In the genomic region with DNA sequence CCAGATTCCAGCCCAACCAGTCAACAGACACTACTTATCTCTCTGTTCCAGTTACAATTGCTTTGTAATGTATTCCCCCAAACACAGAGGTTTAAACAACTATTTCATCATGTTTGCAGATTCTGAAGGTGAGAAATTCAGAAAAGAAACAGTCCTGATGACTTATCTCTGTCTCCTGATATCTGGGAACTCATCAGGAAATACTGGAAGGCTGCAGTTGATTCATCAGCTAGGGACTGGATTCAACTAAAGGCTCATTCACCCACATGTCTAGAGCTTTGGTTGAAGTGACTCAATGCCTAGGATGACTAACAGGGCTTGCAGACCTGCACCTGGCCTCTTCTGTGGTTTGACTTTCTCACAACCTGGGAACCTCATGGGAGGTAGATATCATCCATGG, we compare ENCODE assay signal across 13 cellular contexts. TPM values are rescaled to one million over a fixed set of nuclear protein-coding genes. Genes with fewer than 3 reads are reported as not detected.
DNase-seq lines count a peak whose midpoint lies in the region; ATAC-seq and TF ChIP-seq lines count a peak whose summit lies in the region.
"Had no signal": no experiment of that assay in that cellular context is flagged by ENCODE, and none has a peak within 500 bp of the region (broad histone marks: within the 10 kb centered on the region; RNA-seq: fewer than 3 reads in every experiment).

No MANE protein-coding gene starts in this region.

- H3K4me3 Mint-ChIP-seq in activated naive CD8-positive, alpha-beta T cell treated with anti-CD3 and anti-CD28 coated beads, Interleukin-2, amount 50 U/mL, for 24 hours, result no peak overlapping the region
- no peak overlapping the region for H3K4me3 Mint-ChIP-seq in activated naive CD8-positive, alpha-beta T cell treated with anti-CD3 and anti-CD28 coated beads for 36 hours
- no peak overlapping the region for H3K4me3 Mint-ChIP-seq in stimulated activated effector memory CD8-positive, alpha-beta T cell treated with anti-CD3 and anti-CD28 coated beads, Interleukin-12 subunit alpha, Interleukin-12 subunit beta, amount 100 ng/mL, for 72 hours
- H3K4me3 Mint-ChIP-seq: activated CD8-positive, alpha-beta memory T cell treated with anti-CD3 and anti-CD28 coated beads, Interleukin-2, amount 10 ng/mL, durations not matched to agents 7 days and 5 days; naive thymus-derived CD8-positive, alpha-beta T cell; type B pancreatic cell had no signal

- no peak for DNase-seq in activated naive CD8-positive, alpha-beta T cell treated with anti-CD3 and anti-CD28 coated beads, Interleukin-2, amount 50 U/mL, for 24 hours
- DNase-seq in activated naive CD8-positive, alpha-beta T cell treated with anti-CD3 and anti-CD28 coated beads for 36 hours, result no peak
- DNase-seq in fibroblast of mammary gland (ENCODE audit: low read depth) (peak; percentile 99), SK-N-DZ (ENCODE audit: low spot score) (no peak)
- no peak for DNase-seq in stimulated activated effector memory CD8-positive, alpha-beta T cell treated with anti-CD3 and anti-CD28 coated beads, Interleukin-12 subunit alpha, Interleukin-12 subunit beta, amount 100 ng/mL, for 72 hours (ENCODE audit: low spot score in 2 of 2)
- DNase-seq: activated CD8-positive, alpha-beta memory T cell treated with anti-CD3 and anti-CD28 coated beads, Interleukin-2, amount 10 ng/mL, durations not matched to agents 7 days and 5 days; anterior cingulate cortex; naive thymus-derived CD8-positive, alpha-beta T cell; NCI-H187 treated with DMSO at 0.1 percent for 48 hours had no signal

- peak; percentile 52 for ATAC-seq in activated naive CD8-positive, alpha-beta T cell treated with anti-CD3 and anti-CD28 coated beads, Interleukin-2, amount 50 U/mL, for 24 hours
- ATAC-seq in stimulated activated effector memory CD8-positive, alpha-beta T cell treated with anti-CD3 and anti-CD28 coated beads, Interleukin-12 subunit alpha, Interleukin-12 subunit beta, amount 100 ng/mL, for 72 hours, result peak; percentile 68
- ATAC-seq in GM19463 (IDR thresholded peaks at IDR 0.05; ENCODE audit: unreplicated experiment) (no peak), HG02798 (IDR thresholded peaks at IDR 0.05; ENCODE audit: poor library complexity, unreplicated experiment) (no peak)
- ATAC-seq: activated CD8-positive, alpha-beta memory T cell treated with anti-CD3 and anti-CD28 coated beads, Interleukin-2, amount 10 ng/mL, durations not matched to agents 7 days and 5 days; naive thymus-derived CD8-positive, alpha-beta T cell had no signal

- TF ChIP-seq CTCF in fibroblast of mammary gland (conservative IDR thresholded peaks at IDR 0.05; ENCODE audit: control insufficient read depth, insufficient read depth, low read depth, low read length), result no peak

- peaks cover 9% of the 10 kb centered on the region for H3K9me3 Mint-ChIP-seq in activated naive CD8-positive, alpha-beta T cell treated with anti-CD3 and anti-CD28 coated beads, Interleukin-2, amount 50 U/mL, for 24 hours
- H3K9me3 Mint-ChIP-seq in activated naive CD8-positive, alpha-beta T cell treated with anti-CD3 and anti-CD28 coated beads for 36 hours, result no peaks in the 10 kb centered on the region
- H3K9me3 Mint-ChIP-seq in stimulated activated effector memory CD8-positive, alpha-beta T cell treated with anti-CD3 and anti-CD28 coated beads, Interleukin-12 subunit alpha, Interleukin-12 subunit beta, amount 100 ng/mL, for 72 hours, result peaks cover 13% of the 10 kb centered on the region

- no peak overlapping the region for H3K27ac Mint-ChIP-seq in activated naive CD8-positive, alpha-beta T cell treated with anti-CD3 and anti-CD28 coated beads, Interleukin-2, amount 50 U/mL, for 24 hours
- H3K27ac Mint-ChIP-seq in activated naive CD8-positive, alpha-beta T cell treated with anti-CD3 and anti-CD28 coated beads for 36 hours, result no peak overlapping the region
- no peak overlapping the region for H3K27ac Mint-ChIP-seq in stimulated activated effector memory CD8-positive, alpha-beta T cell treated with anti-CD3 and anti-CD28 coated beads, Interleukin-12 subunit alpha, Interleukin-12 subunit beta, amount 100 ng/mL, for 72 hours
- H3K27ac Mint-ChIP-seq: activated CD8-positive, alpha-beta memory T cell treated with anti-CD3 and anti-CD28 coated beads, Interleukin-2, amount 10 ng/mL, durations not matched to agents 7 days and 5 days; type B pancreatic cell had no signal

- H3K36me3 Mint-ChIP-seq in activated naive CD8-positive, alpha-beta T cell treated with anti-CD3 and anti-CD28 coated beads, Interleukin-2, amount 50 U/mL, for 24 hours (ENCODE audit: low read depth), result no peaks in the 10 kb centered on the region
- no peaks in the 10 kb centered on the region for H3K36me3 Mint-ChIP-seq in activated naive CD8-positive, alpha-beta T cell treated with anti-CD3 and anti-CD28 coated beads for 36 hours
- no peaks in the 10 kb centered on the region for H3K36me3 Mint-ChIP-seq in stimulated activated effector memory CD8-positive, alpha-beta T cell treated with anti-CD3 and anti-CD28 coated beads, Interleukin-12 subunit alpha, Interleukin-12 subunit beta, amount 100 ng/mL, for 72 hours
- H3K36me3 Mint-ChIP-seq: activated CD8-positive, alpha-beta memory T cell treated with anti-CD3 and anti-CD28 coated beads, Interleukin-2, amount 10 ng/mL, durations not matched to agents 7 days and 5 days; naive thymus-derived CD8-positive, alpha-beta T cell; type B pancreatic cell had no signal

- H3K4me3 ChIP-seq in fibroblast of mammary gland (ENCODE audit: control insufficient read depth, low read depth, low read length), result no peak overlapping the region

- no peaks in the 10 kb centered on the region for H3K4me1 Mint-ChIP-seq in activated naive CD8-positive, alpha-beta T cell treated with anti-CD3 and anti-CD28 coated beads, Interleukin-2, amount 50 U/mL, for 24 hours
- H3K4me1 Mint-ChIP-seq in activated naive CD8-positive, alpha-beta T cell treated with anti-CD3 and anti-CD28 coated beads for 36 hours, result no peaks in the 10 kb centered on the region
- no peaks in the 10 kb centered on the region for H3K4me1 Mint-ChIP-seq in stimulated activated effector memory CD8-positive, alpha-beta T cell treated with anti-CD3 and anti-CD28 coated beads, Interleukin-12 subunit alpha, Interleukin-12 subunit beta, amount 100 ng/mL, for 72 hours
- H3K4me1 Mint-ChIP-seq: activated CD8-positive, alpha-beta memory T cell treated with anti-CD3 and anti-CD28 coated beads, Interleukin-2, amount 10 ng/mL, durations not matched to agents 7 days and 5 days; naive thymus-derived CD8-positive, alpha-beta T cell had no signal

- H3K27me3 Mint-ChIP-seq in activated naive CD8-positive, alpha-beta T cell treated with anti-CD3 and anti-CD28 coated beads, Interleukin-2, amount 50 U/mL, for 24 hours, result no peaks in the 10 kb centered on the region
- no peaks in the 10 kb centered on the region for H3K27me3 Mint-ChIP-seq in activated naive CD8-positive, alpha-beta T cell treated with anti-CD3 and anti-CD28 coated beads for 36 hours
- H3K27me3 Mint-ChIP-seq: activated CD8-positive, alpha-beta memory T cell treated with anti-CD3 and anti-CD28 coated beads, Interleukin-2, amount 10 ng/mL, durations not matched to agents 7 days and 5 days; naive thymus-derived CD8-positive, alpha-beta T cell; type B pancreatic cell had no signal

TF ChIP-seq in PFSK-1, 5 proteins besides CTCF, POLR2A, EP300 and RAD21:
- TF ChIP-seq TAF1 (IDR thresholded peaks at IDR 0.05; ENCODE audit: borderline replicate concordance, insufficient read depth, low read length) (0 out of 2 replicates have a peak, but pooled peaks have one; percentile 41), FOXP2 (optimal IDR thresholded peaks at IDR 0.05; ENCODE audit: borderline replicate concordance, extremely low read depth, extremely low read length, insufficient read depth) (no peak), SIN3A (IDR thresholded peaks at IDR 0.05; ENCODE audit: borderline replicate concordance, insufficient read depth, low read length) (0 out of 2 replicates have a peak, but pooled peaks have one; percentile 25)
TF ChIP-seq in PFSK-1: peak in this region for 2.

RNA-seq across cellular contexts. Expression of a gene that starts 56.6 kb away (rescaled TPM):
- not detected for total RNA-seq in activated naive CD8-positive, alpha-beta T cell treated with anti-CD3 and anti-CD28 coated beads for 36 hours
- polyA plus RNA-seq in PFSK-1 (2012; ENCODE audit: insufficient read length, low read depth), result 28.0 TPM
- 8.9 and 10.3 TPM in 2 replicates for polyA plus RNA-seq in SK-N-DZ (2014; cell fraction: cytosol; rRNA removed)
- polyA plus RNA-seq in SK-N-DZ (2014; cell fraction: nucleus; rRNA removed), result 4.7 and 4.9 TPM in 2 replicates
- total RNA-seq: activated CD8-positive, alpha-beta memory T cell treated with anti-CD3 and anti-CD28 coated beads, Interleukin-2, amount 10 ng/mL, durations not matched to agents 7 days and 5 days; naive thymus-derived CD8-positive, alpha-beta T cell had no signal
- polyA plus RNA-seq: naive thymus-derived CD8-positive, alpha-beta T cell had no signal

Comparison
In these comparisons a context has a peak if more than half of its experiments do, and no peak if none do; other contexts are left out.
1. ATAC-seq: peak in activated naive CD8-positive, alpha-beta T cell treated with anti-CD3 and anti-CD28 coated beads, Interleukin-2, amount 50 U/mL, for 24 hours (single experiment) and stimulated activated effector memory CD8-positive, alpha-beta T cell treated with anti-CD3 and anti-CD28 coated beads, Interleukin-12 subunit alpha, Interleukin-12 subunit beta, amount 100 ng/mL, for 72 hours (single experiment); none in GM19463 (single experiment) and HG02798 (single experiment).